ENCODE assay signal across 2 cellular contexts in the genomic region with DNA sequence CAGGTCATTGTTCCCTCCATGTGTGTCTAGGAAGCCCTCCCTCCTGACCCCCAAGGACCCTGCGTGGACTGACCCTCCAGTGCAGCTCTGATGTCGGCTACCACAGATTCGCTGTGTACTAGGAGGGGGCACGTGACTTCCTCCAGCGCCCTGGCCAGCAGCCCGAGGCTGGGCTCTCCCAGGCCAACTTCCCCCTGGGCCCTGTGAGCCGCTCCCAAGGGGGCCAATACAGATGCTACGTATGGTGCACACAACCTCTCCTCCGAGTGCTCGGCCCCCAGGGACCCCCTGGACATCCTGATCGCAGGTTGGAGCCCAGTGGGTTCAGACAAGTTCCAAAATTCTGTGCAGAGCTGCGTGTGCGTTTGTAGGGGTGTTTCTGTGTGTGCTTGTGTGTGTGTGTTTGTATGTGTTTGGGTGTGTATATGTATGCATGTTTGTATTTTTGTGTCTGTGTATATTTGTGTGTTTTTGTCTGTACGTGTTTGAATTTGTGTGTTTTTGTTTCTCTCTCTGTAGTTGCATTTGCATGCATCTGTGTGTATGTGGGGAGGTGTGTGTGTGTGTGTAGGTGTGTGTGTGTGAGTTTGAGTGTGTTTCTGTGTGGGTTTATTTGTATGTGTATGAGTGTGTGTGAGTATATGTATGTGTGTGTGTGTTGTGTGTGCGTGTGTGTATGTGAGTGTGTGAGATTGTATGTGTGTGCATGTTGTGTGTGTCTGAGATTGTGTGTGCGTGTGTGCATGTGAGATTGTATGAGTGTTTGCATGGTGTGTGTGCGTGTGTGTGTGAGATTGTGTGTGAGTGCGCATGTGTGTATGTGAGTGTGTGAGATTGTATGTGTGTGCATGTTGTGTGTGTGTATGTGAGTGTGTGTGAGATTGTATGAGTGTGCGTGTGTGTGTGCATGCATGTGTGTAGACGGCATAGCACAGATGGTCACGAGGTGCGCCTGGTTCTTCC.
TF ChIP-seq lines count a peak whose summit lies in the region.

No MANE protein-coding gene starts in this region.

TF ChIP-seq in HEK293, 187 proteins besides CTCF, POLR2A, EP300 and RAD21:
- TF ChIP-seq ZNF114 (tag by site-specific recombination; IDR thresholded peaks at IDR 0.05) (no peak), KLF8 (tag by site-specific recombination; IDR thresholded peaks at IDR 0.05) (no peak), ZNF48 (tag by site-specific recombination; IDR thresholded peaks at IDR 0.05) (no peak), ZSCAN30 (tag by site-specific recombination; IDR thresholded peaks at IDR 0.05) (no peak), ZNF274 (IDR thresholded peaks at IDR 0.05; ENCODE audit: low read length) (no peak), ZNF274 (tag by site-specific recombination; IDR thresholded peaks at IDR 0.05; ENCODE audit: borderline replicate concordance) (no peak), HOXD13 (CRISPR knock-in tag; IDR thresholded peaks at IDR 0.05; ENCODE audit: borderline replicate concordance) (peak; percentile 50; the same call in 1 of the 2 replicates), ZNF544 (tag by site-specific recombination; IDR thresholded peaks at IDR 0.05) (no peak), ZNF785 (tag by site-specific recombination; IDR thresholded peaks at IDR 0.05) (0 out of 2 replicates have a peak, but pooled peaks have one; percentile 59), ZBTB48 (tag by site-specific recombination; IDR thresholded peaks at IDR 0.05) (no peak), ZFP41 (tag by site-specific recombination; IDR thresholded peaks at IDR 0.05; ENCODE audit: borderline replicate concordance) (no peak), ZNF791 (tag by site-specific recombination; IDR thresholded peaks at IDR 0.05) (no peak), ZNF510 (tag by site-specific recombination; IDR thresholded peaks at IDR 0.05; ENCODE audit: insufficient replicate concordance) (no peak), ZNF132 (tag by site-specific recombination; IDR thresholded peaks at IDR 0.05; ENCODE audit: borderline replicate concordance) (no peak), GFI1B (tag by site-specific recombination; IDR thresholded peaks at IDR 0.05) (no peak), ZXDB (tag by site-specific recombination; IDR thresholded peaks at IDR 0.05) (no peak), KLF16 (tag by site-specific recombination; IDR thresholded peaks at IDR 0.05) (no peak), YY1 (tag by site-specific recombination; IDR thresholded peaks at IDR 0.05) (no peak), ZNF350 (tag by site-specific recombination; IDR thresholded peaks at IDR 0.05) (no peak)
- TF ChIP-seq, protein P1, sequence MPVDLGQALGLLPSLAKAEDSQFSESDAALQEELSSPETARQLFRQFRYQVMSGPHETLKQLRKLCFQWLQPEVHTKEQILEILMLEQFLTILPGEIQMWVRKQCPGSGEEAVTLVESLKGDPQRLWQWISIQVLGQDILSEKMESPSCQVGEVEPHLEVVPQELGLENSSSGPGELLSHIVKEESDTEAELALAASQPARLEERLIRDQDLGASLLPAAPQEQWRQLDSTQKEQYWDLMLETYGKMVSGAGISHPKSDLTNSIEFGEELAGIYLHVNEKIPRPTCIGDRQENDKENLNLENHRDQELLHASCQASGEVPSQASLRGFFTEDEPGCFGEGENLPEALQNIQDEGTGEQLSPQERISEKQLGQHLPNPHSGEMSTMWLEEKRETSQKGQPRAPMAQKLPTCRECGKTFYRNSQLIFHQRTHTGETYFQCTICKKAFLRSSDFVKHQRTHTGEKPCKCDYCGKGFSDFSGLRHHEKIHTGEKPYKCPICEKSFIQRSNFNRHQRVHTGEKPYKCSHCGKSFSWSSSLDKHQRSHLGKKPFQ (tag by site-specific recombination; IDR thresholded peaks at IDR 0.05) = no peak
- TF ChIP-seq, protein P2, sequence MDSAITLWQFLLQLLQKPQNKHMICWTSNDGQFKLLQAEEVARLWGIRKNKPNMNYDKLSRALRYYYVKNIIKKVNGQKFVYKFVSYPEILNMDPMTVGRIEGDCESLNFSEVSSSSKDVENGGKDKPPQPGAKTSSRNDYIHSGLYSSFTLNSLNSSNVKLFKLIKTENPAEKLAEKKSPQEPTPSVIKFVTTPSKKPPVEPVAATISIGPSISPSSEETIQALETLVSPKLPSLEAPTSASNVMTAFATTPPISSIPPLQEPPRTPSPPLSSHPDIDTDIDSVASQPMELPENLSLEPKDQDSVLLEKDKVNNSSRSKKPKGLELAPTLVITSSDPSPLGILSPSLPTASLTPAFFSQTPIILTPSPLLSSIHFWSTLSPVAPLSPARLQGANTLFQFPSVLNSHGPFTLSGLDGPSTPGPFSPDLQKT (IDR thresholded peaks at IDR 0.05; ENCODE audit: borderline replicate concordance, low read depth, low read length) = no peak
- TF ChIP-seq, protein P3, sequence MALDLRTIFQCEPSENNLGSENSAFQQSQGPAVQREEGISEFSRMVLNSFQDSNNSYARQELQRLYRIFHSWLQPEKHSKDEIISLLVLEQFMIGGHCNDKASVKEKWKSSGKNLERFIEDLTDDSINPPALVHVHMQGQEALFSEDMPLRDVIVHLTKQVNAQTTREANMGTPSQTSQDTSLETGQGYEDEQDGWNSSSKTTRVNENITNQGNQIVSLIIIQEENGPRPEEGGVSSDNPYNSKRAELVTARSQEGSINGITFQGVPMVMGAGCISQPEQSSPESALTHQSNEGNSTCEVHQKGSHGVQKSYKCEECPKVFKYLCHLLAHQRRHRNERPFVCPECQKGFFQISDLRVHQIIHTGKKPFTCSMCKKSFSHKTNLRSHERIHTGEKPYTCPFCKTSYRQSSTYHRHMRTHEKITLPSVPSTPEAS (tag by site-specific recombination; IDR thresholded peaks at IDR 0.05) = peak; percentile 75
- TF ChIP-seq, protein P4, sequence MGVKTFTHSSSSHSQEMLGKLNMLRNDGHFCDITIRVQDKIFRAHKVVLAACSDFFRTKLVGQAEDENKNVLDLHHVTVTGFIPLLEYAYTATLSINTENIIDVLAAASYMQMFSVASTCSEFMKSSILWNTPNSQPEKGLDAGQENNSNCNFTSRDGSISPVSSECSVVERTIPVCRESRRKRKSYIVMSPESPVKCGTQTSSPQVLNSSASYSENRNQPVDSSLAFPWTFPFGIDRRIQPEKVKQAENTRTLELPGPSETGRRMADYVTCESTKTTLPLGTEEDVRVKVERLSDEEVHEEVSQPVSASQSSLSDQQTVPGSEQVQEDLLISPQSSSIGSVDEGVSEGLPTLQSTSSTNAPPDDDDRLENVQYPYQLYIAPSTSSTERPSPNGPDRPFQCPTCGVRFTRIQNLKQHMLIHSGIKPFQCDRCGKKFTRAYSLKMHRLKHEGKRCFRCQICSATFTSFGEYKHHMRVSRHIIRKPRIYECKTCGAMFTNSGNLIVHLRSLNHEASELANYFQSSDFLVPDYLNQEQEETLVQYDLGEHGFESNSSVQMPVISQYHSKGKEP (tag by site-specific recombination; IDR thresholded peaks at IDR 0.05) = no peak

TF ChIP-seq in H1, 55 proteins besides CTCF, POLR2A, EP300 and RAD21:
- no peak for TF ChIP-seq GABPA (IDR thresholded peaks at IDR 0.05; ENCODE audit: borderline replicate concordance, insufficient read depth, low read length)
- no peak for TF ChIP-seq SIX5 (IDR thresholded peaks at IDR 0.05; ENCODE audit: low read depth, low read length)
- TF ChIP-seq CTBP2 (IDR thresholded peaks at IDR 0.05; ENCODE audit: borderline replicate concordance, insufficient read depth, insufficient read length, low read length) = no peak
